ENCODE assay signal across 8 cellular contexts in genomic region chr9:4987996-4988421, GRCh38. TPM values are rescaled to one million over a fixed set of nuclear protein-coding genes. Genes with fewer than 3 reads are reported as not detected.
DNase-seq lines count a peak whose midpoint lies in the region; ATAC-seq and TF ChIP-seq lines count a peak whose summit lies in the region.

No MANE protein-coding gene starts in this region.

- no peaks in the 10 kb centered on the region for H3F3A ChIP-seq in OCI-LY1 (ENCODE audit: insufficient read depth, low read length)

- TF ChIP-seq CTCF in OCI-LY1 (IDR thresholded peaks at IDR 0.05; ENCODE audit: low read length), result peak; percentile 98

- H3K4me1 ChIP-seq in OCI-LY1 (ENCODE audit: insufficient read depth, low read length, severe bottlenecking), result peaks cover 38% of the 10 kb centered on the region

- no peaks in the 10 kb centered on the region for H3K9me2 ChIP-seq in OCI-LY1 (ENCODE audit: low read depth, low read length)

- no peak for ATAC-seq in activated T-cell treated with anti-CD3 and anti-CD28 coated beads, Interleukin-2, amount 50 U/mL, for 4 hours
- ATAC-seq in GM21723 (IDR thresholded peaks at IDR 0.05; ENCODE audit: unreplicated experiment), result no peak

- H3K4me3 Mint-ChIP-seq in activated T-cell treated with anti-CD3 and anti-CD28 coated beads, Interleukin-2, amount 50 U/mL, for 4 hours, result no peak overlapping the region

- H2AFZ ChIP-seq in OCI-LY1 (ENCODE audit: low read length), result no peak overlapping the region

- H3K4me2 ChIP-seq in OCI-LY1 (ENCODE audit: low read length), result peak overlapping the region; percentile 50

- no peaks in the 10 kb centered on the region for H4K20me1 ChIP-seq in OCI-LY1 (ENCODE audit: insufficient read depth, low read length)

- peak; percentile 64 for DNase-seq in D341Med (ENCODE audit: low spot score)
- peak; percentile 43 for DNase-seq in HuH-7 (ENCODE audit: low spot score)
- DNase-seq in activated T-cell treated with anti-CD3 and anti-CD28 coated beads, Interleukin-2, amount 50 U/mL, for 4 hours, result peak; percentile 41
- DNase-seq in foreskin melanocyte, result peak; percentile 51
- DNase-seq in renal cortical epithelial cell (ENCODE audit: low read depth), result peak; percentile 59
- no peak for DNase-seq in OCI-M2 (lab: John Stamatoyannopoulos, UW; ENCODE audit: unreplicated experiment)

- peaks cover 33% of the 10 kb centered on the region for H3K4me1 Mint-ChIP-seq in activated T-cell treated with anti-CD3 and anti-CD28 coated beads, Interleukin-2, amount 50 U/mL, for 4 hours (ENCODE audit: low read depth)

- H3K27me3 ChIP-seq in OCI-LY1 (ENCODE audit: insufficient read depth, low read length), result no peaks in the 10 kb centered on the region

- peaks cover 19% of the 10 kb centered on the region for H3K36me3 Mint-ChIP-seq in activated T-cell treated with anti-CD3 and anti-CD28 coated beads, Interleukin-2, amount 50 U/mL, for 4 hours (ENCODE audit: insufficient read depth)

- no peaks in the 10 kb centered on the region for H3K27me3 Mint-ChIP-seq in activated T-cell treated with anti-CD3 and anti-CD28 coated beads, Interleukin-2, amount 50 U/mL, for 4 hours (ENCODE audit: low read depth)

- H3K79me2 ChIP-seq in OCI-LY1 (ENCODE audit: insufficient read depth, low read length), result no peaks in the 10 kb centered on the region

- peaks cover 6% of the 10 kb centered on the region; the same call in 1 of the 2 replicates for H3K9me3 ChIP-seq in OCI-LY1 (ENCODE audit: low read length)

- H3K36me3 ChIP-seq in OCI-LY1 (ENCODE audit: insufficient read depth, low read length), result peaks cover 12% of the 10 kb centered on the region

- H3K4me3 ChIP-seq in OCI-LY1 (ENCODE audit: low read depth, low read length, poor library complexity, severe bottlenecking), result peak overlapping the region; percentile 28

- H3K9ac ChIP-seq in OCI-LY1 (ENCODE audit: low read length), result peak overlapping the region; percentile 33; the same call in 1 of the 2 replicates

- no peak overlapping the region for H3K27ac ChIP-seq in OCI-LY1 (ENCODE audit: low read depth, low read length, poor library complexity, severe bottlenecking)

- peaks cover 11% of the 10 kb centered on the region for H3K9me3 Mint-ChIP-seq in activated T-cell treated with anti-CD3 and anti-CD28 coated beads, Interleukin-2, amount 50 U/mL, for 4 hours

RNA-seq across cellular contexts. Expression of gene JAK2, which starts 2.9 kb away (rescaled TPM):
- total RNA-seq in activated T-cell treated with anti-CD3 and anti-CD28 coated beads, Interleukin-2, amount 50 U/mL, for 4 hours, result 10 to 100 TPM; 39.9 to 44.5 (median 41.6) TPM
- total RNA-seq in renal cortical epithelial cell, result 6.3 and 12.0 TPM in 2 replicates
